ENCODE assay signal across 23 cellular contexts in genomic region chr13:58630794-58631193, GRCh38.
A peak's percentile ranks its signal among the peaks of the same experiment; 100 is the strongest.
DNase-seq lines count a peak whose midpoint lies in the region; ATAC-seq, FAIRE-seq and TF ChIP-seq lines count a peak whose summit lies in the region.
"Had no signal": no experiment of that assay in that cellular context is flagged by ENCODE, and none has a peak within 500 bp of the region (broad histone marks: within the 10 kb centered on the region; RNA-seq: fewer than 3 reads in every experiment).

No MANE protein-coding gene starts in this region.

- H3K9me3 Mint-ChIP-seq in astrocyte (ENCODE audit: unreplicated experiment) = no peaks in the 10 kb centered on the region
- no peaks in the 10 kb centered on the region for H3K9me3 Mint-ChIP-seq in Calu3 (ENCODE audit: low read depth, unreplicated experiment)

- POLR2A ChIA-PET in SK-N-SH (lab: Yijun Ruan, JAX) = no interaction called here

- no peak for ATAC-seq in SK-N-SH treated with all-trans-retinoic acid at 6 μM for 48 hours
- ATAC-seq: A549 had no signal

- BruUV-seq in Calu3 (replicated peaks; lab: Mats Ljungman, UMichigan) = no TSS peak

- H3K36me3 ChIP-seq in SK-N-SH (replicated peaks in 1 of 2; ENCODE audit: control insufficient read depth in 1 of 2, insufficient read depth in 2 of 2, low read length in 1 of 2) = no peaks in the 10 kb centered on the region
- H3K36me3 ChIP-seq in astrocyte (ENCODE audit: insufficient read depth, low read length) = no peaks in the 10 kb centered on the region
- H3K36me3 ChIP-seq: BE2C, BLaER1 had no signal

- H3F3A ChIP-seq in SK-N-SH (replicated peaks; ENCODE audit: insufficient read depth) = no peaks in the 10 kb centered on the region

- H3K27me3 Mint-ChIP-seq in astrocyte (ENCODE audit: low read depth, unreplicated experiment) (no peaks in the 10 kb centered on the region), Calu3 (ENCODE audit: unreplicated experiment) (no peaks in the 10 kb centered on the region)
- H3K27me3 Mint-ChIP-seq: CD4-positive, alpha-beta memory T cell; CD4-positive, CD25-positive, alpha-beta regulatory T cell; CD8-positive, alpha-beta memory T cell had no signal

- H3K27ac Mint-ChIP-seq in astrocyte (ENCODE audit: unreplicated experiment) = no peak overlapping the region
- H3K27ac Mint-ChIP-seq in Calu3 (ENCODE audit: unreplicated experiment) = no peak overlapping the region
- H3K27ac Mint-ChIP-seq: CD14-positive monocyte; CD4-positive, alpha-beta memory T cell; CD4-positive, CD25-positive, alpha-beta regulatory T cell; CD8-positive, alpha-beta memory T cell had no signal

- intact Hi-C loops in Calu3 (cut with micrococcal nuclease; ENCODE audit: unreplicated experiment) = no loop called here

- TF ChIP-seq CTCF in SK-N-SH (IDR thresholded peaks at IDR 0.05) (no peak), astrocyte (IDR thresholded peaks at IDR 0.05; ENCODE audit: insufficient read depth, low read depth, low read length) (no peak), Calu3 (IDR thresholded peaks at IDR 0.05; ENCODE audit: unreplicated experiment) (no peak)

- H3K27me3 ChIP-seq in SK-N-SH (ENCODE audit: insufficient read depth) (no peaks in the 10 kb centered on the region), astrocyte (ENCODE audit: insufficient read depth, low read length) (no peaks in the 10 kb centered on the region)
- H3K27me3 ChIP-seq: BE2C, BLaER1 had no signal

- H3K36me3 Mint-ChIP-seq in astrocyte (ENCODE audit: low read depth, unreplicated experiment) (no peaks in the 10 kb centered on the region), Calu3 (ENCODE audit: insufficient read depth, unreplicated experiment) (no peaks in the 10 kb centered on the region)
- H3K36me3 Mint-ChIP-seq: CD14-positive monocyte; CD4-positive, alpha-beta memory T cell; CD4-positive, CD25-positive, alpha-beta regulatory T cell; CD8-positive, alpha-beta memory T cell had no signal

- H4K20me1 ChIP-seq in SK-N-SH (ENCODE audit: insufficient read depth) (no peaks in the 10 kb centered on the region), astrocyte (ENCODE audit: insufficient read depth, low read length) (no peaks in the 10 kb centered on the region)
- H4K20me1 ChIP-seq: BLaER1 had no signal

- no peak for TF ChIP-seq EP300 in SK-N-SH (IDR thresholded peaks at IDR 0.05; ENCODE audit: borderline replicate concordance in 1 of 2, low read depth in 1 of 2, low read length in 1 of 2)

- H3K4me3 Mint-ChIP-seq in astrocyte (ENCODE audit: unreplicated experiment) = no peak overlapping the region
- H3K4me3 Mint-ChIP-seq in Calu3 (ENCODE audit: low read depth, unreplicated experiment) = no peak overlapping the region
- H3K4me3 Mint-ChIP-seq: CD14-positive monocyte; CD4-positive, alpha-beta memory T cell; CD4-positive, CD25-positive, alpha-beta regulatory T cell; CD8-positive, alpha-beta memory T cell had no signal

- H3K4me2 ChIP-seq in SK-N-SH (no peak overlapping the region), astrocyte (ENCODE audit: low read length) (no peak overlapping the region)
- H3K4me2 ChIP-seq: A549, BLaER1 had no signal

- no peak overlapping the region for H2AFZ ChIP-seq in SK-N-SH (ENCODE audit: low read depth)
- no peak overlapping the region for H2AFZ ChIP-seq in astrocyte (ENCODE audit: low read depth, low read length)

- H3K4me1 ChIP-seq in SK-N-SH (ENCODE audit: control insufficient read depth in 1 of 2, insufficient read depth in 2 of 2, low read depth in 1 of 2, low read length in 1 of 2) (no peaks in the 10 kb centered on the region; a peak in 1 of 4 replicates), astrocyte (ENCODE audit: insufficient read depth, low read length) (no peaks in the 10 kb centered on the region)
- H3K4me1 ChIP-seq: A549, BE2C, BLaER1 had no signal

- no peak for FAIRE-seq in astrocyte (lab: Jason Lieb, UNC)
- FAIRE-seq: A549, D721Med, GM12891, GM19239 had no signal

- no peaks in the 10 kb centered on the region for H3K9me3 ChIP-seq in SK-N-SH
- no peaks in the 10 kb centered on the region for H3K9me3 ChIP-seq in astrocyte (ENCODE audit: insufficient read depth, low read depth, low read length)
- H3K9me3 ChIP-seq: A549, BE2C had no signal

- DNase-seq in SK-N-SH (no peak), SK-N-DZ (ENCODE audit: low spot score) (peak; percentile 26), astrocyte (ENCODE audit: low read depth) (peak; percentile 3), Calu3 (no peak), ureter (ENCODE audit: low spot score) (no peak)
- DNase-seq in stimulated activated naive CD4-positive, alpha-beta T cell (lab: John Stamatoyannopoulos, UW) = no peak
- DNase-seq: ACHN; BE2C; C1 segment of cervical spinal cord; CD4-positive, alpha-beta memory T cell; CD4-positive, CD25-positive, alpha-beta regulatory T cell; CD8-positive, alpha-beta memory T cell; COR-L47; DMS79 treated with DMSO at 0.1 percent for 48 hours; GF-D8 had no signal

- H3K4me1 Mint-ChIP-seq in astrocyte (ENCODE audit: low read depth, unreplicated experiment) (no peaks in the 10 kb centered on the region), Calu3 (ENCODE audit: low read depth, unreplicated experiment) (no peaks in the 10 kb centered on the region)
- H3K4me1 Mint-ChIP-seq: CD14-positive monocyte; CD4-positive, alpha-beta memory T cell; CD4-positive, CD25-positive, alpha-beta regulatory T cell; CD8-positive, alpha-beta memory T cell had no signal

- no peak overlapping the region for H3K9ac ChIP-seq in SK-N-SH
- H3K9ac ChIP-seq in astrocyte (ENCODE audit: low read length) = no peak overlapping the region
- H3K9ac ChIP-seq: BLaER1 had no signal

- H3K4me3 ChIP-seq in SK-N-SH (ENCODE audit: low read depth in 2 of 2, low read length in 1 of 2) = no peak overlapping the region
- H3K4me3 ChIP-seq in astrocyte (ENCODE audit: insufficient read depth, low read depth, low read length) = no peak overlapping the region
- H3K4me3 ChIP-seq: A549, BLaER1 had no signal

- no peak for TF ChIP-seq RAD21 in SK-N-SH (IDR thresholded peaks at IDR 0.05; ENCODE audit: low read length)

- whole genome bisulfite sequencing in SK-N-SH (ENCODE audit: low lambda C conversion rate) = 24% methylated on average over 1 of the region's 1 CpG

- CTCF ChIA-PET in SK-N-SH (lab: Yijun Ruan, JAX) (no interaction called here), Calu3 (lab: Charles Lee) (no interaction called here)

- H3K27ac ChIP-seq in SK-N-SH (ENCODE audit: low read depth in 2 of 2, low read length in 1 of 2) = no peak overlapping the region
- H3K27ac ChIP-seq in astrocyte (ENCODE audit: low read depth, low read length) = no peak overlapping the region
- H3K27ac ChIP-seq: 22Rv1, A549, BLaER1 had no signal

- no peaks in the 10 kb centered on the region for H3K9me2 ChIP-seq in SK-N-SH

- no peaks in the 10 kb centered on the region for H3K79me2 ChIP-seq in SK-N-SH (ENCODE audit: insufficient read depth)
- no peaks in the 10 kb centered on the region for H3K79me2 ChIP-seq in astrocyte (ENCODE audit: insufficient read depth, low read length)

TF ChIP-seq in SK-N-SH treated with all-trans-retinoic acid at 6 μM for 48 hours, 23 proteins besides CTCF, POLR2A, EP300 and RAD21:
- TF ChIP-seq ISL1 (CRISPR knock-in tag; IDR thresholded peaks at IDR 0.05) = peak; percentile 57
- TF ChIP-seq ZNF8 (CRISPR knock-in tag; IDR thresholded peaks at IDR 0.05) = no peak

TF ChIP-seq in SK-N-SH, 30 proteins besides CTCF, POLR2A, EP300 and RAD21 (continues in another document):
- TF ChIP-seq GATA2 (CRISPR knock-in tag; IDR thresholded peaks at IDR 0.05) (no peak), MAX (IDR thresholded peaks at IDR 0.05; ENCODE audit: low read depth) (no peak), USF1 (IDR thresholded peaks at IDR 0.05; ENCODE audit: borderline replicate concordance, low read depth) (no peak), RXRA (IDR thresholded peaks at IDR 0.05; ENCODE audit: borderline replicate concordance, low read depth) (no peak), RCOR1 (IDR thresholded peaks at IDR 0.05; ENCODE audit: low read length) (no peak), SIN3A (IDR thresholded peaks at IDR 0.05; ENCODE audit: borderline replicate concordance, low read depth, low read length) (no peak), GABPA (IDR thresholded peaks at IDR 0.05; ENCODE audit: low read depth) (no peak), IRF3 (IDR thresholded peaks at IDR 0.05; ENCODE audit: low read depth, low read length) (no peak), MXI1 (IDR thresholded peaks at IDR 0.05; ENCODE audit: low read depth, low read length) (no peak), SMC3 (IDR thresholded peaks at IDR 0.05; ENCODE audit: low read depth, low read length) (no peak), FOSL2 (IDR thresholded peaks at IDR 0.05; ENCODE audit: borderline replicate concordance, low read depth) (no peak), EZH2phosphoT487 (IDR thresholded peaks at IDR 0.05; ENCODE audit: borderline replicate concordance, low read depth) (no peak)

Comparison
In these comparisons a context has a peak if more than half of its experiments do, and no peak if none do; other contexts are left out.
1. DNase-seq: peak in SK-N-DZ (single experiment) and astrocyte (single experiment); none in SK-N-SH (single experiment), Calu3 (single experiment), stimulated activated naive CD4-positive, alpha-beta T cell (0 of 6) and ureter (single experiment).